ENCODE assay signal across 8 cellular contexts in genomic region chr17:55348749-55349354, GRCh38.
DNase-seq lines count a peak whose midpoint lies in the region; ATAC-seq and TF ChIP-seq lines count a peak whose summit lies in the region.

No MANE protein-coding gene starts in this region.

- H3K27me3 Mint-ChIP-seq in Caco-2 (ENCODE audit: insufficient read depth, unreplicated experiment): no peaks in the 10 kb centered on the region

- peak; percentile 83 to 92 for TF ChIP-seq CTCF in Caco-2 (IDR thresholded peaks at IDR 0.05; ENCODE audit: insufficient read depth in 1 of 2, low read depth in 1 of 2, low read length in 1 of 2, severe bottlenecking in 1 of 2, unreplicated experiment in 1 of 2)

- no peak overlapping the region for H3K4me3 ChIP-seq in Caco-2 (ENCODE audit: low read depth, low read length)
- H3K4me3 ChIP-seq in H7 (ENCODE audit: insufficient read depth, low read depth, low read length): no peak overlapping the region

- intact Hi-C loops in Caco-2 (cut with micrococcal nuclease; ENCODE audit: unreplicated experiment) (loop anchor here (1.0 to 5.0 kb wide), 6 partner anchors 25 to 356 kb away; partner anchors contain the start of gene HLF), left colon (cut with DNase I, micrococcal nuclease) (loop anchor here in 1 of 2 donors (5.0 kb wide), 1 partner anchor 357 kb away; no protein-coding TSS in a partner anchor)

- no peaks in the 10 kb centered on the region for H3K27me3 ChIP-seq in Caco-2 (replicated peaks; ENCODE audit: control insufficient read depth, insufficient read depth, low read length)
- no peaks in the 10 kb centered on the region for H3K27me3 ChIP-seq in H7 (ENCODE audit: control insufficient read depth, insufficient read depth, low read length)

- peaks cover 6% of the 10 kb centered on the region for H3K4me1 Mint-ChIP-seq in Caco-2 (ENCODE audit: low read depth, unreplicated experiment)

- DNase-seq in Caco-2 (peak; percentile 51 to 68), H7 (peak; percentile 32), NCI-H2081 treated with DMSO at 0.1 percent for 48 hours (lab: John Stamatoyannopoulos, UW) (peak; percentile 40), UCSD-AML1 (lab: John Stamatoyannopoulos, UW; ENCODE audit: unreplicated experiment) (peak; percentile 22), left colon (peak in 1 of 2 donors; percentile 44)
- DNase-seq in central memory CD4-positive, alpha-beta T cell: peak; percentile 42
- DNase-seq in stimulated activated CD4-positive, alpha-beta T cell treated with anti-CD3 and anti-CD28 coated beads, Interleukin-4, amount 100 ng/mL, for 4 hours: peak; percentile 9 to 22

- no TSS peak for BruUV-seq in Caco-2 (replicated peaks; lab: Mats Ljungman, UMichigan)

- CTCF ChIA-PET in Caco-2 (lab: Charles Lee): interaction anchor here (0.6 to 2.7 kb wide), 6 partner anchors 9 to 356 kb away, joined by 3 to 9 read pairs (median 6); no protein-coding TSS in a partner anchor

- ATAC-seq in left colon (peak; percentile 71), HG02678 (IDR thresholded peaks at IDR 0.05; ENCODE audit: unreplicated experiment) (no peak)

- H3K36me3 ChIP-seq in Caco-2 (ENCODE audit: control insufficient read depth, insufficient read depth, low read length) (no peaks in the 10 kb centered on the region), H7 (replicated peaks; ENCODE audit: control insufficient read depth, insufficient read depth, low read length) (no peaks in the 10 kb centered on the region)

- H3K27ac Mint-ChIP-seq in Caco-2 (ENCODE audit: unreplicated experiment): no peak overlapping the region

- H3K4me1 ChIP-seq in Caco-2: no peaks in the 10 kb centered on the region

- H3K36me3 Mint-ChIP-seq in Caco-2 (ENCODE audit: insufficient read depth, unreplicated experiment): no peaks in the 10 kb centered on the region

- H3K9me3 ChIP-seq in Caco-2: no peaks in the 10 kb centered on the region

- POLR2A ChIA-PET in Caco-2 (lab: Charles Lee): no interaction called here

- H3K4me3 Mint-ChIP-seq in Caco-2 (ENCODE audit: unreplicated experiment): no peak overlapping the region

- H3K9me3 Mint-ChIP-seq in Caco-2 (ENCODE audit: unreplicated experiment): peaks cover 18% of the 10 kb centered on the region
